In genomic region chr6:97925504-97925903, GRCh38 we compare ENCODE assay signal across 17 cellular contexts.
A peak's percentile ranks its signal among the peaks of the same experiment; 100 is the strongest.
DNase-seq lines count a peak whose midpoint lies in the region; ATAC-seq and TF ChIP-seq lines count a peak whose summit lies in the region.
"Had no signal": no experiment of that assay in that cellular context is flagged by ENCODE, and none has a peak within 500 bp of the region (broad histone marks: within the 10 kb centered on the region; RNA-seq: fewer than 3 reads in every experiment).

No MANE protein-coding gene starts in this region.

- no peaks in the 10 kb centered on the region for H3K36me3 Mint-ChIP-seq in MCF 10A (ENCODE audit: insufficient read depth, unreplicated experiment)
- H3K36me3 Mint-ChIP-seq: brain had no signal

- H3K27me3 Mint-ChIP-seq in MCF 10A (ENCODE audit: insufficient read depth, unreplicated experiment), result peaks cover 80% of the 10 kb centered on the region
- H3K27me3 Mint-ChIP-seq: brain had no signal

- H3K9me3 ChIP-seq in breast epithelium (no peaks in the 10 kb centered on the region), thyroid gland (no peaks in the 10 kb centered on the region)
- H3K9me3 ChIP-seq: gastrocnemius medialis, HAP-1, pancreas, spleen, stomach had no signal

- H3K36me3 ChIP-seq in breast epithelium (no peaks in the 10 kb centered on the region), thyroid gland (no peaks in the 10 kb centered on the region)
- H3K36me3 ChIP-seq: gastrocnemius medialis, HAP-1, pancreas, spleen, stomach had no signal

- H3K9me3 Mint-ChIP-seq in MCF 10A (ENCODE audit: unreplicated experiment), result no peaks in the 10 kb centered on the region
- H3K9me3 Mint-ChIP-seq: brain had no signal

- H3K27me3 ChIP-seq in breast epithelium (no peaks in the 10 kb centered on the region), thyroid gland (no peaks in the 10 kb centered on the region)
- H3K27me3 ChIP-seq: gastrocnemius medialis, pancreas, spleen, stomach had no signal

- BruUV-seq in MCF 10A (replicated peaks; lab: Mats Ljungman, UMichigan), result no TSS peak

- no peak overlapping the region for H3K27ac Mint-ChIP-seq in MCF 10A (ENCODE audit: low read depth, unreplicated experiment)
- H3K27ac Mint-ChIP-seq: brain had no signal

- ATAC-seq in GM18867 (IDR thresholded peaks at IDR 0.05; ENCODE audit: unreplicated experiment), result no peak
- no peak for ATAC-seq in HG03571 (IDR thresholded peaks at IDR 0.05; ENCODE audit: unreplicated experiment)
- ATAC-seq in Right ventricle myocardium inferior, result no peak
- ATAC-seq: gastrocnemius medialis, pancreas had no signal

- H3K27ac ChIP-seq in breast epithelium (no peak overlapping the region), thyroid gland (no peak overlapping the region)
- H3K27ac ChIP-seq: gastrocnemius medialis, pancreas, spleen, stomach had no signal

- CTCF ChIA-PET in MCF 10A (lab: Yijun Ruan, JAX), result no interaction called here

- H3K4me3 Mint-ChIP-seq in MCF 10A (ENCODE audit: unreplicated experiment), result no peak overlapping the region
- H3K4me3 Mint-ChIP-seq: brain had no signal

- no peak for TF ChIP-seq CTCF in MCF 10A (IDR thresholded peaks at IDR 0.05; ENCODE audit: unreplicated experiment)
- TF ChIP-seq CTCF in breast epithelium (IDR thresholded peaks at IDR 0.05), result no peak
- peak; percentile 58 for TF ChIP-seq CTCF in epithelial cell of esophagus (IDR thresholded peaks at IDR 0.05; ENCODE audit: insufficient read depth, low read depth, low read length, missing control alignments)
- no peak for TF ChIP-seq CTCF in thyroid gland (IDR thresholded peaks at IDR 0.05)

- POLR2A ChIA-PET in MCF 10A (lab: Yijun Ruan, JAX), result no interaction called here

- no peak overlapping the region for H3K4me3 ChIP-seq in breast epithelium
- no peak overlapping the region for H3K4me3 ChIP-seq in epithelial cell of esophagus (ENCODE audit: low read length)
- H3K4me3 ChIP-seq in thyroid gland (replicated peaks in 1 of 3), result no peak overlapping the region
- H3K4me3 ChIP-seq: gastrocnemius medialis, HAP-1, pancreas, spleen, stomach had no signal

- intact Hi-C loops in MCF 10A (cut with micrococcal nuclease), result no loop called here
- intact Hi-C loops in breast epithelium (cut with DNase I; ENCODE audit: low total_unique reads), result no loop called here
- intact Hi-C loops in Right ventricle myocardium inferior (cut with DNase I), result no loop called here
- intact Hi-C loops in thyroid gland (cut with DNase I), result no loop called here

- TF ChIP-seq POLR2A in breast epithelium (IDR thresholded peaks at IDR 0.05) (no peak), thyroid gland (IDR thresholded peaks at IDR 0.05) (no peak)

- WGBS in thyroid gland, 2 donors, result 77 to 86% methylated on average over 2 of the region's 2 CpGs

- H3K4me1 Mint-ChIP-seq in MCF 10A (ENCODE audit: insufficient read depth, unreplicated experiment), result no peaks in the 10 kb centered on the region
- H3K4me1 Mint-ChIP-seq: brain had no signal

- H3K4me1 ChIP-seq in breast epithelium, result no peaks in the 10 kb centered on the region
- no peaks in the 10 kb centered on the region for H3K4me1 ChIP-seq in thyroid gland
- H3K4me1 ChIP-seq: gastrocnemius medialis, HAP-1, pancreas, spleen, stomach had no signal

- DNase-seq in MCF 10A (ENCODE audit: unreplicated experiment), result peak; percentile 3
- DNase-seq in breast epithelium (ENCODE audit: low spot score in 2 of 2), result no peak
- DNase-seq in NCI-H748 treated with DMSO at 0.1 percent for 48 hours (lab: John Stamatoyannopoulos, UW), result peak; percentile 36
- peak; percentile 50 for DNase-seq in epithelial cell of esophagus (ENCODE audit: low read depth)
- DNase-seq in Right ventricle myocardium inferior (ENCODE audit: missing footprints), result no peak
- no peak for DNase-seq in thyroid gland
- DNase-seq: activated naive CD4-positive, alpha-beta T cell; effector CD8-positive, alpha-beta T cell; gastrocnemius medialis; NCI-H187; pancreas; spleen; stomach had no signal

Comparison
In these comparisons a context has a peak if more than half of its experiments do, and no peak if none do; other contexts are left out.
1. DNase-seq: peak in MCF 10A (single experiment), NCI-H748 treated with DMSO at 0.1 percent for 48 hours (single experiment) and epithelial cell of esophagus (single experiment); none in breast epithelium (0 of 2), Right ventricle myocardium inferior (single experiment) and thyroid gland (0 of 2).